26 cellular contexts compared by ENCODE assay signal in genomic region chr9:18877984-18878383, GRCh38.
"Had no signal": no experiment of that assay in that cellular context is flagged by ENCODE, and none has a peak within 500 bp of the region (broad histone marks: within the 10 kb centered on the region; RNA-seq: fewer than 3 reads in every experiment).

No MANE protein-coding gene starts in this region.

- H3K36me3 ChIP-seq: stomach, suprapubic skin, thoracic aorta, thyroid gland, tibial artery, transverse colon, upper lobe of left lung, upper lobe of right lung, uterus, vagina had no signal

- H3K27me3 ChIP-seq: stomach, suprapubic skin, testis, thyroid gland, tibial artery, tibial nerve, transverse colon, upper lobe of left lung, upper lobe of right lung, uterus, vagina had no signal

- H3K4me1 ChIP-seq: stomach, suprapubic skin, testis, thyroid gland, tibial artery, tibial nerve, transverse colon, upper lobe of left lung, upper lobe of right lung, uterus, vagina had no signal

- ATAC-seq: stimulated activated effector memory CD8-positive, alpha-beta T cell treated with anti-CD3 and anti-CD28 coated beads, Interleukin-12 subunit alpha, Interleukin-12 subunit beta, amount 100 ng/mL, for 72 hours; stimulated activated memory B cell treated with anti-CD40 and anti-IgM and Interleukin-4, amounts not matched to agents 10 μg/mL and 1 μg/mL and 100 μg/mL, for 72 hours; stimulated activated naive B cell treated with anti-CD40 and anti-IgM and Interleukin-4, amounts not matched to agents 10 μg/mL and 1 μg/mL and 100 μg/mL, for 72 hours; stimulated activated naive CD8-positive, alpha-beta T cell treated with anti-CD3 and anti-CD28 coated beads, Interleukin-15, amount 100 ng/mL, for 72 hours; stimulated activated naive CD8-positive, alpha-beta T cell treated with anti-CD3 and anti-CD28 coated beads, Interleukin-15, Interleukin-2, amounts not matched to agents 100 U/mL and 50 U/mL, for 24 hours; upper lobe of right lung had no signal

- H3K27ac ChIP-seq: stomach, suprapubic skin, testis, thoracic aorta, thyroid gland, tibial artery, tibial nerve, transverse colon, upper lobe of left lung, upper lobe of right lung, uterus, vagina had no signal

- DNase-seq: stimulated activated CD4-positive, alpha-beta T cell treated with anti-CD3 and anti-CD28 coated beads, Interleukin-2, amount 100 ng/mL, for 48 hours; stimulated activated CD4-positive, alpha-beta T cell treated with anti-CD3 and anti-CD28 coated beads, Interleukin-4, amount 100 ng/mL, for 1 hour; stimulated activated CD4-positive, alpha-beta T cell treated with anti-CD3 and anti-CD28 coated beads, Interleukin-4, amount 100 ng/mL, for 24 hours; stimulated activated CD4-positive, alpha-beta T cell treated with anti-CD3 and anti-CD28 coated beads, Interleukin-4, amount 100 ng/mL, for 4 hours; stimulated activated CD8-positive, alpha-beta memory T cell treated with anti-CD3 and anti-CD28 coated beads, Interleukin-4, amount 100 ng/mL, for 48 hours; stimulated activated naive B cell treated with anti-CD40 and anti-IgM and Interleukin-4, amounts not matched to agents 10 μg/mL and 1 μg/mL and 100 μg/mL, for 72 hours; stimulated activated naive CD4-positive, alpha-beta T cell; stimulated activated naive CD4-positive, alpha-beta T cell treated with Interleukin-2 at 50 U/mL for 16 hours; stimulated activated naive CD8-positive, alpha-beta T cell treated with anti-CD3 and anti-CD28 coated beads, Interleukin-15, amount 100 ng/mL, for 72 hours; stimulated activated naive CD8-positive, alpha-beta T cell treated with anti-CD3 and anti-CD28 coated beads, Interleukin-15, Interleukin-2, amounts not matched to agents 100 U/mL and 50 U/mL, for 24 hours; stomach; substantia nigra; testis; thyroid gland; tibial artery; transverse colon; trophoblast cell; upper lobe of left lung; upper lobe of right lung; uterus had no signal

- H3K9me3 ChIP-seq: stomach, suprapubic skin, testis, thoracic aorta, thyroid gland, tibial artery, transverse colon, upper lobe of left lung, upper lobe of right lung, uterus, vagina had no signal

- H3K4me3 ChIP-seq: stomach, suprapubic skin, testis, thoracic aorta, thyroid gland, tibial artery, tibial nerve, transverse colon, upper lobe of left lung, upper lobe of right lung, uterus, vagina had no signal
